Comparison of ENCODE assay signal across 1 cellular context in genomic region chr10:94362360-94363250, GRCh38.
TF ChIP-seq lines count a peak whose summit lies in the region.

NOC3L (minus strand) TSS chr10:94362939; CDS start chr10:94362838, 101 bp downstream.

TF ChIP-seq in HepG2, 621 proteins besides CTCF, POLR2A, EP300 and RAD21 (continued from another document and continues in another):
- TF ChIP-seq ZNF646 (CRISPR knock-in tag; IDR thresholded peaks at IDR 0.05) (no peak), ZNF724P (CRISPR knock-in tag; IDR thresholded peaks at IDR 0.05; ENCODE audit: borderline replicate concordance) (peak; percentile 94), FOXO1 (CRISPR knock-in tag; IDR thresholded peaks at IDR 0.05) (peak; percentile 55), GFI1 (CRISPR knock-in tag; IDR thresholded peaks at IDR 0.05; ENCODE audit: borderline replicate concordance) (peak; percentile 93), CENPBD1 (CRISPR knock-in tag; IDR thresholded peaks at IDR 0.05; ENCODE audit: borderline replicate concordance, low read depth) (no peak), ZBTB2 (CRISPR knock-in tag; IDR thresholded peaks at IDR 0.05; ENCODE audit: low read depth) (peak; percentile 87), ZNF615 (CRISPR knock-in tag; IDR thresholded peaks at IDR 0.05; ENCODE audit: borderline replicate concordance) (peak; percentile 98), NR2F6 (IDR thresholded peaks at IDR 0.05) (no peak), NR2F6 (CRISPR knock-in tag; IDR thresholded peaks at IDR 0.05) (peak; percentile 64; the same call in 1 of the 2 replicates), MYNN (CRISPR knock-in tag; IDR thresholded peaks at IDR 0.05; ENCODE audit: low read depth) (peak; percentile 97; the same call in 1 of the 2 replicates), ZMYM2 (CRISPR knock-in tag; IDR thresholded peaks at IDR 0.05) (peak; percentile 96), YEATS2 (CRISPR knock-in tag; IDR thresholded peaks at IDR 0.05; ENCODE audit: borderline replicate concordance) (peak; percentile 99), ZNF121 (CRISPR knock-in tag; IDR thresholded peaks at IDR 0.05) (peak; percentile 63; the same call in 1 of the 2 replicates), STAT5B (CRISPR knock-in tag; IDR thresholded peaks at IDR 0.05) (0 out of 2 replicates have a peak, but pooled peaks have one; percentile 69), ELF4 (CRISPR knock-in tag; IDR thresholded peaks at IDR 0.05; ENCODE audit: borderline replicate concordance) (0 out of 2 replicates have a peak, but pooled peaks have one; percentile 45), AGO1 (IDR thresholded peaks at IDR 0.05; ENCODE audit: low read depth, low read length, poor library complexity, severe bottlenecking) (no peak), ZNF850 (CRISPR knock-in tag; conservative IDR thresholded peaks at IDR 0.05) (no peak), FUBP1 (CRISPR knock-in tag; IDR thresholded peaks at IDR 0.05; ENCODE audit: borderline replicate concordance) (no peak), ONECUT2 (CRISPR knock-in tag; IDR thresholded peaks at IDR 0.05) (peak; percentile 56; the same call in 1 of the 2 replicates), ARNT (IDR thresholded peaks at IDR 0.05) (no peak), DMAP1 (CRISPR knock-in tag; IDR thresholded peaks at IDR 0.05) (peak; percentile 95), ZUFSP (CRISPR knock-in tag; IDR thresholded peaks at IDR 0.05; ENCODE audit: borderline replicate concordance) (no peak), KLF11 (CRISPR knock-in tag; IDR thresholded peaks at IDR 0.05) (peak; percentile 98), ATF7 (IDR thresholded peaks at IDR 0.05) (no peak), ATF7 (CRISPR knock-in tag; IDR thresholded peaks at IDR 0.05) (peak; percentile 72; the same call in 1 of the 2 replicates), POLR2AphosphoS2 (IDR thresholded peaks at IDR 0.05; ENCODE audit: low read depth, low read length) (no peak), ZNF317 (CRISPR knock-in tag; IDR thresholded peaks at IDR 0.05) (peak; percentile 91), ZNF7 (CRISPR knock-in tag; IDR thresholded peaks at IDR 0.05) (no peak), POLR2G (IDR thresholded peaks at IDR 0.05; ENCODE audit: low read depth, low read length) (peak; percentile 90), ZNF251 (CRISPR knock-in tag; IDR thresholded peaks at IDR 0.05) (peak; percentile 92; the same call in 1 of the 2 replicates), ZNF672 (CRISPR knock-in tag; IDR thresholded peaks at IDR 0.05) (0 out of 2 replicates have a peak, but pooled peaks have one; percentile 72), ZFP41 (CRISPR knock-in tag; IDR thresholded peaks at IDR 0.05; ENCODE audit: borderline replicate concordance) (peak; percentile 90; the same call in 1 of the 2 replicates), ZNF644 (CRISPR knock-in tag; IDR thresholded peaks at IDR 0.05; ENCODE audit: low read depth) (peak; percentile 22; the same call in 1 of the 2 replicates), SRY (CRISPR knock-in tag; IDR thresholded peaks at IDR 0.05) (peak; percentile 93), HINFP (CRISPR knock-in tag; IDR thresholded peaks at IDR 0.05; ENCODE audit: low read depth) (peak; percentile 96), ZNF20 (CRISPR knock-in tag; IDR thresholded peaks at IDR 0.05) (peak; percentile 94), FOXP4 (CRISPR knock-in tag; IDR thresholded peaks at IDR 0.05) (peak; percentile 64), MZF1 (CRISPR knock-in tag; IDR thresholded peaks at IDR 0.05; ENCODE audit: borderline replicate concordance) (peak; percentile 90; the same call in 1 of the 2 replicates), SRSF9 (IDR thresholded peaks at IDR 0.05; ENCODE audit: borderline replicate concordance, insufficient read depth, low read depth, low read length, poor library complexity, severe bottlenecking) (no peak), ZNF550 (CRISPR knock-in tag; IDR thresholded peaks at IDR 0.05; ENCODE audit: borderline replicate concordance) (0 out of 2 replicates have a peak, but pooled peaks have one; percentile 47), RBFOX2 (IDR thresholded peaks at IDR 0.05; ENCODE audit: low read depth, low read length) (peak; percentile 83), ZNF3 (CRISPR knock-in tag; IDR thresholded peaks at IDR 0.05) (no peak), TFDP1 (CRISPR knock-in tag; IDR thresholded peaks at IDR 0.05; ENCODE audit: borderline replicate concordance) (peak; percentile 99), ZBTB42 (CRISPR knock-in tag; IDR thresholded peaks at IDR 0.05) (peak; percentile 76; the same call in 1 of the 2 replicates), ZKSCAN5 (CRISPR knock-in tag; IDR thresholded peaks at IDR 0.05) (no peak; the same call in 1 of the 2 replicates), SUZ12 (IDR thresholded peaks at IDR 0.05; ENCODE audit: low read depth, low read length) (no peak), CREM (IDR thresholded peaks at IDR 0.05) (peak; percentile 28; the same call in 1 of the 2 replicates), CREM (CRISPR knock-in tag; IDR thresholded peaks at IDR 0.05) (no peak), GLMP (CRISPR knock-in tag; IDR thresholded peaks at IDR 0.05; ENCODE audit: borderline replicate concordance) (no peak; the same call in 1 of the 2 replicates), GLI4 (CRISPR knock-in tag; IDR thresholded peaks at IDR 0.05; ENCODE audit: borderline replicate concordance) (peak; percentile 46; the same call in 1 of the 2 replicates)
